Comparison of ENCODE assay signal across 7 cellular contexts in genomic region chr12:22856120-22856699, GRCh38.
DNase-seq lines count a peak whose midpoint lies in the region; ATAC-seq and TF ChIP-seq lines count a peak whose summit lies in the region.

No MANE protein-coding gene starts in this region.

- H3K4me3 Mint-ChIP-seq in CD4-positive, alpha-beta T cell: no peak overlapping the region

- no peaks in the 10 kb centered on the region for H3K9me3 Mint-ChIP-seq in CD4-positive, alpha-beta T cell

- no peak overlapping the region for H3K27ac ChIP-seq in CD4-positive, alpha-beta T cell (ENCODE audit: low read depth, low read length)

- no peaks in the 10 kb centered on the region for H3K36me3 Mint-ChIP-seq in CD4-positive, alpha-beta T cell (ENCODE audit: low read depth)

- CTCF ChIA-PET in CD4-positive, alpha-beta T cell (lab: Charles Lee): no interaction called here

- intact Hi-C loops in CD4-positive, alpha-beta T cell (cut with DNase I, micrococcal nuclease): no loop called here

- no peak overlapping the region for H3K4me3 ChIP-seq in GM12864 (ENCODE audit: low read depth, low read length)
- no peak overlapping the region for H3K4me3 ChIP-seq in WI38 (ENCODE audit: low read depth, low read length)

- H3K4me1 Mint-ChIP-seq in CD4-positive, alpha-beta T cell (ENCODE audit: low read depth): no peaks in the 10 kb centered on the region

- TF ChIP-seq CTCF in GM12864 (IDR thresholded peaks at IDR 0.05; ENCODE audit: low read depth, low read length, missing control alignments) (peak; percentile 40), WI38 (IDR thresholded peaks at IDR 0.05; ENCODE audit: low read depth, low read length) (peak; percentile 24; the same call in 1 of the 2 replicates)
- TF ChIP-seq CTCF in CD4-positive, alpha-beta T cell (IDR thresholded peaks at IDR 0.05): no peak

- H3K9me3 ChIP-seq in CD4-positive, alpha-beta T cell (ENCODE audit: control insufficient read depth, low read length): no peaks in the 10 kb centered on the region

- DNase-seq in GM12864 (ENCODE audit: low read depth) (no peak), NCI-H1105 (lab: John Stamatoyannopoulos, UW) (peak; percentile 49), iris pigment epithelial cell (ENCODE audit: low read depth) (peak; percentile 47)
- no peak for DNase-seq in CD4-positive, alpha-beta T cell
- no peak for DNase-seq in central memory CD4-positive, alpha-beta T cell

- H3K27me3 ChIP-seq in CD4-positive, alpha-beta T cell (ENCODE audit: control insufficient read depth, insufficient read depth, low read length): no peaks in the 10 kb centered on the region

- no peak for ATAC-seq in CD4-positive, alpha-beta T cell (ENCODE audit: poor library complexity)
- no peak for ATAC-seq in GM21423 (IDR thresholded peaks at IDR 0.05; ENCODE audit: unreplicated experiment)

- no peak overlapping the region for H3K27ac Mint-ChIP-seq in CD4-positive, alpha-beta T cell

- H3K27me3 Mint-ChIP-seq in CD4-positive, alpha-beta T cell: peaks cover 21% of the 10 kb centered on the region

- POLR2A ChIA-PET in CD4-positive, alpha-beta T cell (lab: Charles Lee): no interaction called here

Comparison
In these comparisons a context has a peak if more than half of its experiments do, and no peak if none do; other contexts are left out.
1. DNase-seq: peak in NCI-H1105 (single experiment) and iris pigment epithelial cell (single experiment); none in GM12864 (single experiment), CD4-positive, alpha-beta T cell (0 of 10) and central memory CD4-positive, alpha-beta T cell (single experiment).